Comparison of ENCODE assay signal across 27 cellular contexts in genomic region chr10:129023057-129023456, GRCh38.
DNase-seq lines count a peak whose midpoint lies in the region; ATAC-seq, FAIRE-seq and TF ChIP-seq lines count a peak whose summit lies in the region.
"Had no signal": no experiment of that assay in that cellular context is flagged by ENCODE, and none has a peak within 500 bp of the region (broad histone marks: within the 10 kb centered on the region; RNA-seq: fewer than 3 reads in every experiment).

No MANE protein-coding gene starts in this region.

- H3K4me3 ChIP-seq in gastroesophageal sphincter, result no peak overlapping the region
- no peak overlapping the region for H3K4me3 ChIP-seq in kidney (ENCODE audit: low read length in 2 of 2)
- no peak overlapping the region for H3K4me3 ChIP-seq in psoas muscle
- no peak overlapping the region for H3K4me3 ChIP-seq in prostate gland
- H3K4me3 ChIP-seq: ascending aorta, GM23248 had no signal

- H3K27ac ChIP-seq in gastroesophageal sphincter (no peak overlapping the region), kidney (ENCODE audit: low read depth in 2 of 2, low read length in 2 of 2) (no peak overlapping the region), psoas muscle (no peak overlapping the region), prostate gland (no peak overlapping the region)
- H3K27ac ChIP-seq: ascending aorta, GM23248 had no signal

- peak; percentile 58 for DNase-seq in Daoy (ENCODE audit: low read depth)
- peak; percentile 93 for DNase-seq in kidney
- peak; percentile 30 to 72 for DNase-seq in psoas muscle
- DNase-seq in NCI-H187 treated with DMSO at 0.1 percent for 48 hours (lab: John Stamatoyannopoulos, UW), result no peak
- DNase-seq in NCI-H82 (lab: John Stamatoyannopoulos, UW), result no peak
- DNase-seq in prostate gland (ENCODE audit: low spot score), result no peak
- no peak for DNase-seq in stimulated activated CD4-positive, alpha-beta T cell treated with anti-CD3 and anti-CD28 coated beads, Interleukin-4, amount 100 ng/mL, for 4 hours
- DNase-seq: activated CD4-positive, alpha-beta T cell treated with anti-CD3 and anti-CD28 coated beads, Interleukin-2, amount 50 U/mL, for 1 hour; activated CD8-positive, alpha-beta memory T cell treated with anti-CD3 and anti-CD28 coated beads, Interleukin-2, amount 50 U/mL, for 4 hours; CD4-positive, alpha-beta memory T cell; DMS153; GDM1; GM23248; HFFc6; naive B cell; NCI-H1092 treated with DMSO at 0.1 percent for 48 hours; NCI-H2029; NCI-H226; NCI-H748 treated with DMSO at 0.1 percent for 48 hours; RPMI8226; SK-N-SH; stimulated activated CD4-positive, alpha-beta T cell treated with anti-CD3 and anti-CD28 coated beads, Interleukin-15, amount 100 ng/mL, for 24 hours; stimulated activated naive CD8-positive, alpha-beta T cell treated with anti-CD3 and anti-CD28 coated beads, Interleukin-15, amount 100 ng/mL, for 72 hours; T-helper 17 cell had no signal

- H3K9me3 ChIP-seq in gastroesophageal sphincter (no peaks in the 10 kb centered on the region), kidney (ENCODE audit: control insufficient read depth in 1 of 2, low read length in 2 of 2) (no peaks in the 10 kb centered on the region), psoas muscle (no peaks in the 10 kb centered on the region), prostate gland (no peaks in the 10 kb centered on the region)
- H3K9me3 ChIP-seq: ascending aorta, SK-N-SH, tibial nerve had no signal

- no peak for TF ChIP-seq POLR2A in gastroesophageal sphincter (IDR thresholded peaks at IDR 0.05)
- TF ChIP-seq POLR2A in prostate gland (IDR thresholded peaks at IDR 0.05), result no peak

- H3K4me1 ChIP-seq in gastroesophageal sphincter, result peaks cover 0 to 12% (median 4%) of the 10 kb centered on the region in 3 donors
- peaks cover 0 to 2% of the 10 kb centered on the region in 2 donors for H3K4me1 ChIP-seq in kidney (ENCODE audit: control insufficient read depth in 1 of 2, insufficient read depth in 1 of 2, low read depth in 1 of 2, low read length in 2 of 2)
- H3K4me1 ChIP-seq in psoas muscle, result no peaks in the 10 kb centered on the region
- no peaks in the 10 kb centered on the region for H3K4me1 ChIP-seq in prostate gland (replicated peaks)
- H3K4me1 ChIP-seq: ascending aorta had no signal

- no peak overlapping the region for H3K9ac ChIP-seq in kidney (ENCODE audit: low read length in 2 of 2)
- H3K9ac ChIP-seq: GM23248, SK-N-SH had no signal

- intact Hi-C loops in kidney (cut with DNase I), result no loop called here
- intact Hi-C loops in psoas muscle (cut with DNase I), result loop anchor here in 1 of 2 donors (10.0 kb wide), 1 partner anchor 398 kb away; no protein-coding TSS in a partner anchor
- intact Hi-C loops in prostate gland (cut with DNase I), result no loop called here

- ATAC-seq in gastroesophageal sphincter (peak; percentile 59), psoas muscle (peak; percentile 37 to 70 (median 46))
- ATAC-seq: stimulated activated naive CD8-positive, alpha-beta T cell treated with anti-CD3 and anti-CD28 coated beads, Interleukin-15, amount 100 ng/mL, for 72 hours; T-helper 17 cell had no signal

- WGBS in gastroesophageal sphincter (ENCODE audit: low coverage in 1 of 2), 2 donors, result 59% methylated on average over 2 of the region's 5 CpGs; no CpG with 5 or more reads in 1 of the 2 donors
- WGBS in psoas muscle, 3 donors, result 50 to 64% (median 61%) methylated on average over 5 of the region's 5 CpGs
- 74% methylated on average over 5 of the region's 5 CpGs for WGBS in prostate gland

- TF ChIP-seq EP300 in gastroesophageal sphincter (IDR thresholded peaks at IDR 0.05), result no peak

- TF ChIP-seq CTCF in gastroesophageal sphincter (IDR thresholded peaks at IDR 0.05) (no peak), kidney (IDR thresholded peaks at IDR 0.05; ENCODE audit: borderline replicate concordance, extremely low read depth, insufficient read depth) (no peak), psoas muscle (IDR thresholded peaks at IDR 0.05) (no peak), prostate gland (IDR thresholded peaks at IDR 0.05) (no peak)

- H3K36me3 ChIP-seq in gastroesophageal sphincter (no peaks in the 10 kb centered on the region), kidney (ENCODE audit: control insufficient read depth in 1 of 2, insufficient read depth in 2 of 2, low read length in 2 of 2) (no peaks in the 10 kb centered on the region), psoas muscle (ENCODE audit: insufficient read depth in 1 of 2, low read depth in 1 of 2) (no peaks in the 10 kb centered on the region), prostate gland (no peaks in the 10 kb centered on the region)
- H3K36me3 ChIP-seq: ascending aorta, tibial nerve had no signal

- H3K27me3 ChIP-seq in gastroesophageal sphincter (peaks cover 29% of the 10 kb centered on the region), psoas muscle (ENCODE audit: insufficient read depth in 3 of 3, low read length in 2 of 3) (peaks cover 0 to 25% (median 0%) of the 10 kb centered on the region in 3 donors), prostate gland (replicated peaks; ENCODE audit: insufficient read depth) (no peaks in the 10 kb centered on the region)
- H3K27me3 ChIP-seq: ascending aorta, tibial nerve had no signal

- FAIRE-seq in kidney (lab: Jason Lieb, UNC), result no peak

Comparison
In these comparisons a context has a peak if more than half of its experiments do, and no peak if none do; other contexts are left out.
1. DNase-seq: peak in Daoy (single experiment), kidney (single experiment) and psoas muscle (2 of 2); none in NCI-H187 treated with DMSO at 0.1 percent for 48 hours (single experiment), NCI-H82 (single experiment), prostate gland (single experiment) and stimulated activated CD4-positive, alpha-beta T cell treated with anti-CD3 and anti-CD28 coated beads, Interleukin-4, amount 100 ng/mL, for 4 hours (0 of 2).